18 cellular contexts compared by ENCODE assay signal in the genomic region with DNA sequence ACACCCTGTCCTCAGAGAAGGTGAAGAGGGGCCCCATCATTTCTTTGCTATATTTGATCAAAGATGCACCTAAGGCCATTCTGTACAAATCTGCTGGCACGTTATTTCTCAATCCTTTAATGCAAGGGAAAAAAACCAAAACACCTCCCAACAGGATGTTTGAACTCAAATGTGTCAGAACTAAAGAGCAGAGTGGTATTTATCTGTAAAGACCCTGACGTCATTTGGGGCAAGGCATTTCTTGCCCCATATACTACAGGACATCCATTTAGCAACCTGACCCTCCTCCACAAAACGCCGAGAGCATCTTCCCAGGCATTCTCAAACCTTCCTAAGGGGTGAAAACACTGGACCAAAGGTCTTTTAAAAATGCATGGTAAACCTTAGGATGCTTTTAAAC. TPM values are rescaled to one million over a fixed set of nuclear protein-coding genes. Genes with fewer than 3 reads are reported as not detected.
DNase-seq lines count a peak whose midpoint lies in the region; ATAC-seq, FAIRE-seq and TF ChIP-seq lines count a peak whose summit lies in the region.
"Had no signal": no experiment of that assay in that cellular context is flagged by ENCODE, and none has a peak within 500 bp of the region (broad histone marks: within the 10 kb centered on the region; RNA-seq: fewer than 3 reads in every experiment).

No MANE protein-coding gene starts in this region.

- no peaks in the 10 kb centered on the region for H3K4me1 ChIP-seq in ACC112 (ENCODE audit: control insufficient read depth, insufficient read depth, low read length, unreplicated experiment)
- H3K4me1 ChIP-seq in adrenal gland (replicated peaks in 1 of 2), result peaks cover 33 to 59% of the 10 kb centered on the region in 2 donors
- no peaks in the 10 kb centered on the region for H3K4me1 ChIP-seq in naive thymus-derived CD4-positive, alpha-beta T cell (ENCODE audit: control insufficient read depth in 2 of 2, insufficient read depth in 2 of 2, low read length in 2 of 2)
- H3K4me1 ChIP-seq: HAP-1 had no signal

- intact Hi-C loops in adrenal gland (cut with DNase I) (no loop called here), Calu3 (cut with micrococcal nuclease; ENCODE audit: unreplicated experiment) (no loop called here)
- intact Hi-C loops in naive thymus-derived CD4-positive, alpha-beta T cell (cut with micrococcal nuclease), result no loop called here

- WGBS in adrenal gland, 4 donors, result 67 to 78% (median 76%) methylated on average over 4 of the region's 4 CpGs

- CTCF ChIA-PET in naive thymus-derived CD4-positive, alpha-beta T cell (lab: Charles Lee), result interaction anchor here (0.6 kb wide), 1 partner anchor 26 kb away, joined by 3 read pairs; no protein-coding TSS in a partner anchor
- CTCF ChIA-PET in Calu3 (lab: Charles Lee), result interaction anchor here (3.6 kb wide), 1 partner anchor 78 kb away, joined by 42 read pairs; no protein-coding TSS in a partner anchor

- no peak overlapping the region for H2AFZ ChIP-seq in ACC112 (ENCODE audit: low read length, unreplicated experiment)

- H3K27ac ChIP-seq in ACC112 (ENCODE audit: low read depth, low read length) (0 out of 2 replicates have a peak overlapping the region, but pooled peaks have one; percentile 11), adrenal gland (peak overlapping the region in 3 of 5 donors; percentile 43 to 78 (median 72))
- no peak overlapping the region for H3K27ac ChIP-seq in naive thymus-derived CD4-positive, alpha-beta T cell (ENCODE audit: low read depth, low read length)

- peaks cover 7% of the 10 kb centered on the region for H3K79me2 ChIP-seq in ACC112 (ENCODE audit: control insufficient read depth, insufficient read depth, low read length, unreplicated experiment)

- H3K27ac Mint-ChIP-seq in naive thymus-derived CD4-positive, alpha-beta T cell, result peak overlapping the region in 6 of 9 donors; percentile 15 to 74 (median 54)
- no peak overlapping the region for H3K27ac Mint-ChIP-seq in Calu3 (ENCODE audit: unreplicated experiment)

- H3K36me3 ChIP-seq in ACC112 (ENCODE audit: insufficient read depth, low read length) (peaks cover 26% of the 10 kb centered on the region), adrenal gland (replicated peaks in 1 of 2) (peaks cover 0 to 25% of the 10 kb centered on the region in 2 donors)
- peaks cover 5 to 65% (median 18%) of the 10 kb centered on the region in 3 experiments for H3K36me3 ChIP-seq in naive thymus-derived CD4-positive, alpha-beta T cell (ENCODE audit: control insufficient read depth in 2 of 3, insufficient read depth in 3 of 3, low read length in 3 of 3)

- TF ChIP-seq CTCF in adrenal gland (IDR thresholded peaks at IDR 0.05), result no peak
- no peak for TF ChIP-seq CTCF in Calu3 (IDR thresholded peaks at IDR 0.05; ENCODE audit: unreplicated experiment)

- TF ChIP-seq POLR2A in adrenal gland (IDR thresholded peaks at IDR 0.05), result no peak

- peak; percentile 31 for ATAC-seq in naive thymus-derived CD4-positive, alpha-beta T cell
- ATAC-seq in HG03108 (IDR thresholded peaks at IDR 0.05; ENCODE audit: unreplicated experiment), result no peak
- ATAC-seq: left cardiac atrium had no signal

- H3K27me3 ChIP-seq in ACC112 (ENCODE audit: insufficient read depth, low read length), result no peaks in the 10 kb centered on the region
- no peaks in the 10 kb centered on the region for H3K27me3 ChIP-seq in adrenal gland
- H3K27me3 ChIP-seq in naive thymus-derived CD4-positive, alpha-beta T cell (ENCODE audit: control insufficient read depth in 2 of 2, insufficient read depth in 2 of 2, low read length in 2 of 2), result no peaks in the 10 kb centered on the region
- H3K27me3 ChIP-seq: vagina had no signal

- H3K9me3 ChIP-seq in adrenal gland (replicated peaks in 1 of 3), result no peaks in the 10 kb centered on the region
- no peaks in the 10 kb centered on the region for H3K9me3 ChIP-seq in naive thymus-derived CD4-positive, alpha-beta T cell (ENCODE audit: control insufficient read depth in 2 of 3, low read length in 3 of 3)
- H3K9me3 ChIP-seq: HAP-1, vagina had no signal

- no peak overlapping the region for H3K4me3 Mint-ChIP-seq in naive thymus-derived CD4-positive, alpha-beta T cell
- no peak overlapping the region for H3K4me3 Mint-ChIP-seq in Calu3 (ENCODE audit: low read depth, unreplicated experiment)

- peaks cover 5 to 41% (median 30%) of the 10 kb centered on the region in 7 donors for H3K4me1 Mint-ChIP-seq in naive thymus-derived CD4-positive, alpha-beta T cell
- peaks cover 31% of the 10 kb centered on the region for H3K4me1 Mint-ChIP-seq in Calu3 (ENCODE audit: low read depth, unreplicated experiment)

- H3K27me3 Mint-ChIP-seq in naive thymus-derived CD4-positive, alpha-beta T cell, result no peaks in the 10 kb centered on the region
- no peaks in the 10 kb centered on the region for H3K27me3 Mint-ChIP-seq in Calu3 (ENCODE audit: unreplicated experiment)

- peaks cover 4 to 30% (median 16%) of the 10 kb centered on the region in 5 donors for H3K36me3 Mint-ChIP-seq in naive thymus-derived CD4-positive, alpha-beta T cell
- peaks cover 53% of the 10 kb centered on the region for H3K36me3 Mint-ChIP-seq in Calu3 (ENCODE audit: insufficient read depth, unreplicated experiment)

- POLR2A ChIA-PET in naive thymus-derived CD4-positive, alpha-beta T cell (lab: Charles Lee), result no interaction called here

- DNase-seq in HTR-8/SVneo (ENCODE audit: insufficient read length, low spot score) (no peak), adrenal gland (no peak), Calu3 (no peak), retina (no peak)
- no peak for DNase-seq in naive thymus-derived CD4-positive, alpha-beta T cell
- DNase-seq in stimulated activated CD8-positive, alpha-beta memory T cell treated with anti-CD3 and anti-CD28 coated beads, Interleukin-4, amount 100 ng/mL, for 48 hours, result no peak
- DNase-seq: cortex of kidney; GF-D8; left cardiac atrium; NCI-H1105; NCI-H82; stimulated activated CD4-positive, alpha-beta T cell treated with anti-CD3 and anti-CD28 coated beads, Interleukin-12 subunit alpha, Interleukin-12 subunit beta, amount 100 ng/mL, for 4 hours had no signal

- H3K9me3 Mint-ChIP-seq in naive thymus-derived CD4-positive, alpha-beta T cell, result no peaks in the 10 kb centered on the region
- no peaks in the 10 kb centered on the region for H3K9me3 Mint-ChIP-seq in Calu3 (ENCODE audit: low read depth, unreplicated experiment)

- BruUV-seq in Calu3 (replicated peaks; lab: Mats Ljungman, UMichigan), result no TSS peak

- H3K4me3 ChIP-seq in ACC112 (ENCODE audit: low read depth, low read length), result no peak overlapping the region
- no peak overlapping the region for H3K4me3 ChIP-seq in adrenal gland
- no peak overlapping the region for H3K4me3 ChIP-seq in naive thymus-derived CD4-positive, alpha-beta T cell (ENCODE audit: low read length)
- H3K4me3 ChIP-seq: HAP-1, vagina had no signal

- FAIRE-seq in HTR-8/SVneo (lab: Jason Lieb, UNC), result peak; percentile 64
- FAIRE-seq: astrocyte, D721Med had no signal

RNA-seq across cellular contexts. Expression of gene ZMYND8, which starts 50.8 kb away (rescaled TPM):
- total RNA-seq in adrenal gland (100 to 1,000 TPM in 2 of 8 donors, 10 to 100 TPM in 6; 58.4 to 116 (median 70.5) TPM), Calu3 (2022) (53.1 and 77.3 TPM in 2 replicates)
- polyA plus RNA-seq in adrenal gland, result 10 to 100 TPM; 37.0 to 83.9 (median 64.1) TPM
- total RNA-seq in naive thymus-derived CD4-positive, alpha-beta T cell, result 10 to 100 TPM; 54.5 to 83.0 (median 68.5) TPM
- 10 to 100 TPM; 12.7 to 28.7 TPM for polyA plus RNA-seq in naive thymus-derived CD4-positive, alpha-beta T cell
